In genomic region chr22:19052941-19053551, GRCh38 we compare ENCODE assay signal across 14 cellular contexts.
"Had no signal": no experiment of that assay in that cellular context is flagged by ENCODE, and none has a peak within 500 bp of the region (broad histone marks: within the 10 kb centered on the region; RNA-seq: fewer than 3 reads in every experiment).

No MANE protein-coding gene starts in this region.

- H3K4me3 ChIP-seq: ascending aorta, cardiac muscle cell, colonic mucosa, heart right ventricle, SJSA1, stomach had no signal

- H3K27ac ChIP-seq: ascending aorta, cardiac muscle cell, colonic mucosa, SJSA1, stomach had no signal

- H3K4me1 ChIP-seq: ascending aorta, colonic mucosa, SJSA1 had no signal

- DNase-seq: activated CD4-positive, alpha-beta memory T cell treated with anti-CD3 and anti-CD28 coated beads for 36 hours; colonic mucosa; heart right ventricle; right cardiac atrium; stimulated activated CD4-positive, alpha-beta T cell treated with anti-CD3 and anti-CD28 coated beads, Interleukin-12 subunit alpha, Interleukin-12 subunit beta, amount 100 ng/mL, for 4 hours; stomach; SW 1271; T1000 had no signal

- H3K27me3 ChIP-seq: ascending aorta, cardiac muscle cell, colonic mucosa, heart right ventricle, SJSA1, stomach had no signal

- H3K9me3 ChIP-seq: ascending aorta, colonic mucosa, heart right ventricle, SJSA1, stomach had no signal

- FAIRE-seq: endothelial cell of umbilical vein, frontal cortex, islet of Langerhans had no signal
